ENCODE assay signal across 9 cellular contexts in genomic region chr7:2521341-2521745, GRCh38. TPM values are rescaled to one million over a fixed set of nuclear protein-coding genes. Genes with fewer than 3 reads are reported as not detected.
DNase-seq lines count a peak whose midpoint lies in the region; ATAC-seq and TF ChIP-seq lines count a peak whose summit lies in the region.
"Had no signal": no experiment of that assay in that cellular context is flagged by ENCODE, and none has a peak within 500 bp of the region (broad histone marks: within the 10 kb centered on the region; RNA-seq: fewer than 3 reads in every experiment).

No MANE protein-coding gene starts in this region.

- no peaks in the 10 kb centered on the region for H3K36me3 Mint-ChIP-seq in activated CD4-positive, alpha-beta T cell treated with anti-CD3 and anti-CD28 coated beads for 36 hours (ENCODE audit: low read depth)
- H3K36me3 Mint-ChIP-seq in activated naive CD8-positive, alpha-beta T cell treated with anti-CD3 and anti-CD28 coated beads, Interleukin-2, amount 50 U/mL, for 24 hours (ENCODE audit: low read depth): peaks cover 2% of the 10 kb centered on the region

- no peaks in the 10 kb centered on the region for H3K9me3 ChIP-seq in right lobe of liver
- no peaks in the 10 kb centered on the region for H3K9me3 ChIP-seq in testis

- H3K4me3 ChIP-seq in right lobe of liver (peak overlapping the region; percentile 23 to 53 (median 34)), testis (peak overlapping the region; percentile 4 to 42)

- TF ChIP-seq POLR2A in right lobe of liver (IDR thresholded peaks at IDR 0.05): no peak
- TF ChIP-seq POLR2A in testis (IDR thresholded peaks at IDR 0.05): no peak

- CTCF ChIA-PET in activated CD4-positive, alpha-beta T cell treated with anti-CD3 and anti-CD28 coated beads for 36 hours (lab: Charles Lee): interaction anchor here (0.6 to 1.5 kb wide), 3 partner anchors 9 to 521 kb away, joined by 3 to 4 read pairs (median 3); no protein-coding TSS in a partner anchor

- H3K4me1 Mint-ChIP-seq in activated CD4-positive, alpha-beta T cell treated with anti-CD3 and anti-CD28 coated beads for 36 hours: peaks cover 37% of the 10 kb centered on the region
- H3K4me1 Mint-ChIP-seq in activated naive CD8-positive, alpha-beta T cell treated with anti-CD3 and anti-CD28 coated beads, Interleukin-2, amount 50 U/mL, for 24 hours: peaks cover 53% of the 10 kb centered on the region

- H3K27ac Mint-ChIP-seq in activated CD4-positive, alpha-beta T cell treated with anti-CD3 and anti-CD28 coated beads for 36 hours: peak overlapping the region; percentile 91
- H3K27ac Mint-ChIP-seq in activated naive CD8-positive, alpha-beta T cell treated with anti-CD3 and anti-CD28 coated beads, Interleukin-2, amount 50 U/mL, for 24 hours: peak overlapping the region; percentile 89

- H3K27me3 Mint-ChIP-seq in activated CD4-positive, alpha-beta T cell treated with anti-CD3 and anti-CD28 coated beads for 36 hours: no peaks in the 10 kb centered on the region
- H3K27me3 Mint-ChIP-seq in activated naive CD8-positive, alpha-beta T cell treated with anti-CD3 and anti-CD28 coated beads, Interleukin-2, amount 50 U/mL, for 24 hours: no peaks in the 10 kb centered on the region

- no peak for TF ChIP-seq CTCF in right lobe of liver (IDR thresholded peaks at IDR 0.05)
- TF ChIP-seq CTCF in testis (IDR thresholded peaks at IDR 0.05): no peak

- H3K27ac ChIP-seq in right lobe of liver (no peak overlapping the region), testis (no peak overlapping the region)

- H3K4me1 ChIP-seq in right lobe of liver: peaks cover 0 to 6% (median 0%) of the 10 kb centered on the region in 4 donors
- peaks cover 48% of the 10 kb centered on the region for H3K4me1 ChIP-seq in testis

- ATAC-seq in activated CD4-positive, alpha-beta T cell treated with anti-CD3 and anti-CD28 coated beads for 36 hours: peak; percentile 1
- peak; percentile 1 for ATAC-seq in activated naive CD8-positive, alpha-beta T cell treated with anti-CD3 and anti-CD28 coated beads, Interleukin-2, amount 50 U/mL, for 24 hours
- ATAC-seq in right lobe of liver (no peak), GM18517 (IDR thresholded peaks at IDR 0.05; ENCODE audit: unreplicated experiment) (no peak)

- 32% methylated on average over 5 of the region's 21 CpGs for WGBS in right lobe of liver (ENCODE audit: insufficient coverage, low coverage, low lambda C conversion rate, missing lambda C conversion rate)
- 38% methylated on average over 21 of the region's 21 CpGs; no CpG with 5 or more reads in 1 of the 2 donors for WGBS in testis, 2 donors

- no peak for DNase-seq in activated CD4-positive, alpha-beta T cell treated with anti-CD3 and anti-CD28 coated beads for 36 hours
- DNase-seq in activated CD4-positive, alpha-beta T cell treated with anti-CD3 and anti-CD28 coated beads, Interleukin-2, amount 50 U/mL, for 4 hours: no peak
- peak; percentile 39 for DNase-seq in activated naive CD8-positive, alpha-beta T cell treated with anti-CD3 and anti-CD28 coated beads, Interleukin-2, amount 50 U/mL, for 24 hours
- DNase-seq in right lobe of liver (no peak), testis (no peak), SHP77 treated with DMSO at 0.1 percent for 48 hours (lab: John Stamatoyannopoulos, UW) (no peak), NCI-H446 treated with DMSO at 0.1 percent for 48 hours (lab: John Stamatoyannopoulos, UW) (no peak)
- DNase-seq: islet precursor cell had no signal

- peak overlapping the region; percentile 89 for H3K4me3 Mint-ChIP-seq in activated CD4-positive, alpha-beta T cell treated with anti-CD3 and anti-CD28 coated beads for 36 hours
- H3K4me3 Mint-ChIP-seq in activated naive CD8-positive, alpha-beta T cell treated with anti-CD3 and anti-CD28 coated beads, Interleukin-2, amount 50 U/mL, for 24 hours: peak overlapping the region; percentile 89

- no peaks in the 10 kb centered on the region for H3K9me3 Mint-ChIP-seq in activated CD4-positive, alpha-beta T cell treated with anti-CD3 and anti-CD28 coated beads for 36 hours (ENCODE audit: low read depth)
- H3K9me3 Mint-ChIP-seq in activated naive CD8-positive, alpha-beta T cell treated with anti-CD3 and anti-CD28 coated beads, Interleukin-2, amount 50 U/mL, for 24 hours: no peaks in the 10 kb centered on the region

- intact Hi-C loops in activated CD4-positive, alpha-beta T cell treated with anti-CD3 and anti-CD28 coated beads for 36 hours (cut with DNase I, micrococcal nuclease): loop anchor here in 1 of 2 experiments (5.0 to 10.0 kb wide), 3 partner anchors 111 to 323 kb away; partner anchors contain the start of genes GNA12 and TTYH3
- intact Hi-C loops in right lobe of liver (cut with DNase I): no loop called here
- intact Hi-C loops in testis (cut with DNase I; ENCODE audit: low total_unique reads): no loop called here

- POLR2A ChIA-PET in activated CD4-positive, alpha-beta T cell treated with anti-CD3 and anti-CD28 coated beads for 36 hours (lab: Charles Lee): interaction anchor here (0.5 to 1.5 kb wide), 2 partner anchors 9 to 10 kb away, joined by 3 to 4 read pairs; no protein-coding TSS in a partner anchor

- H3K36me3 ChIP-seq in right lobe of liver: no peaks in the 10 kb centered on the region
- no peaks in the 10 kb centered on the region for H3K36me3 ChIP-seq in testis (ENCODE audit: low read depth, missing control alignments)

- H3K27me3 ChIP-seq in right lobe of liver (peaks cover 0 to 5% of the 10 kb centered on the region in 2 donors), testis (no peaks in the 10 kb centered on the region)

RNA-seq across cellular contexts. Expression of gene LFNG, which starts 1.8 kb away (rescaled TPM):
- 10 to 100 TPM; 14.9 to 23.3 TPM for total RNA-seq in activated CD4-positive, alpha-beta T cell treated with anti-CD3 and anti-CD28 coated beads for 36 hours
- 1 to 10 TPM; 1.0 to 4.3 (median 1.7) TPM for total RNA-seq in right lobe of liver
- 10 to 100 TPM; 18.3 to 34.1 TPM for total RNA-seq in testis
- 10.1 TPM for polyA plus RNA-seq in testis (ENCODE audit: insufficient read depth, low read depth, low replicate concordance)

RNA-seq across cellular contexts. Expression of gene BRAT1, which starts 34.0 kb away (rescaled TPM):
- 10 to 100 TPM; 34.7 to 35.9 TPM for total RNA-seq in activated CD4-positive, alpha-beta T cell treated with anti-CD3 and anti-CD28 coated beads for 36 hours
- total RNA-seq in right lobe of liver (10 to 100 TPM; 11.1 to 25.9 (median 14.8) TPM), testis (100 to 1,000 TPM; 104 to 108 TPM)
- 45.3 TPM for polyA plus RNA-seq in testis (ENCODE audit: insufficient read depth, low read depth, low replicate concordance)

RNA-seq across cellular contexts. Expression of gene IQCE, which starts 37.4 kb away (rescaled TPM):
- 1 to 10 TPM; 7.2 to 8.4 TPM for total RNA-seq in activated CD4-positive, alpha-beta T cell treated with anti-CD3 and anti-CD28 coated beads for 36 hours
- 1 to 10 TPM; 3.7 to 7.0 (median 4.0) TPM for total RNA-seq in right lobe of liver
- 100 to 1,000 TPM in 1 of 2 donors, 10 to 100 TPM in 1; 57.9 to 139 TPM for total RNA-seq in testis
- polyA plus RNA-seq in testis (ENCODE audit: insufficient read depth, low read depth, low replicate concordance): 86.4 TPM

RNA-seq across cellular contexts. Expression of gene GRIFIN, which starts 45.1 kb away (rescaled TPM):
- not detected for total RNA-seq in activated CD4-positive, alpha-beta T cell treated with anti-CD3 and anti-CD28 coated beads for 36 hours
- total RNA-seq in right lobe of liver: not detected
- not detected for total RNA-seq in testis
- not detected for polyA plus RNA-seq in testis (ENCODE audit: insufficient read depth, low read depth, low replicate concordance)

Comparison
In these comparisons a context has a peak if more than half of its experiments do, and no peak if none do; other contexts are left out.
1. ATAC-seq: peak in activated CD4-positive, alpha-beta T cell treated with anti-CD3 and anti-CD28 coated beads for 36 hours (single experiment) and activated naive CD8-positive, alpha-beta T cell treated with anti-CD3 and anti-CD28 coated beads, Interleukin-2, amount 50 U/mL, for 24 hours (single experiment); none in right lobe of liver (0 of 4) and GM18517 (single experiment).
2. RNA of gene IQCE, which starts 37.4 kb away (total RNA-seq): 57.9 to 139 TPM in testis; 7.2 to 8.4 TPM in activated CD4-positive, alpha-beta T cell treated with anti-CD3 and anti-CD28 coated beads for 36 hours and 3.7 to 7.0 TPM in right lobe of liver; every median in the first group is over 4 times any median in the second.